Comparison of ENCODE assay signal across 7 cellular contexts in the genomic region with DNA sequence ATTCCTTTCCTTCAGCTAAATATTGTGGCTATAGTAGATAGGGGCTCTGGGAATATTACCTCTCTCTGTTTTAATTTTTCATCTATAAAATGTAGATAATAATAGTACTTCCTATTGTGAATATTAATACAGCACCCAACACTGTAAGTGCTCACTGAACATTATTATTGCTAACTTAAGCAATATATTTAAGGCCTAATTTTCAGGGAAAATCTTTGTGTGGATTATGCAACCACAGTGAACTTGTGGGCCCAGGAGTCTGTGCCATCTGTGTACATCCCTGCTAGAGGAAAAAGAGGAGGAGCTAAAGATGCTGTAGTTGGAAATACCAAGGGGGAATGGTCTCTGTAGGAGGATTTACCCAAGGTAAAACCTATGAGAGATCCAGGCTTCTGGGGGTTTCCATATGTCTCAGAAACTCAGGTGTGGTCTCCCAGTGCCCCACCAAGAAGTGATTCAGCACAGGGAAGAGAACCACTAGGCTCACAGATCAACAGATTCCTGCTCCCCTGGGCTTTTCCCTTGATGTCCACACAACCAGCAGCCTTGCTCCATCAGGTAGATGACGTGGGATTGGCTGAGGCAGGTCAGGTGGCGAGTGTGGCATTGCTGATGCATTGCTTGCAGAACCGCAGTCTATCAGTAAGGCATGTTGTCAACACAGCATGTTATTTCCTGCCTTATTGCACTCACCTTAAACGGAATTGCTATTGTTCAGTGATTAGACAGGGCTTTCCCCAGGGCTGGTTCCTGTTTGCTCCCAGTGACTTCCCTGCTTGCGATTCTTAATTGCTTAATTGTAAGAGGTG. TPM values are rescaled to one million over a fixed set of nuclear protein-coding genes. Genes with fewer than 3 reads are reported as not detected.
DNase-seq lines count a peak whose midpoint lies in the region; ATAC-seq, FAIRE-seq and TF ChIP-seq lines count a peak whose summit lies in the region.

No MANE protein-coding gene starts in this region.

- peaks cover 27% of the 10 kb centered on the region for H3K4me1 Mint-ChIP-seq in activated T-helper 17 cell treated with anti-CD3 and anti-CD28 coated beads, Interleukin-2, amount 50 U/mL, for 72 hours
- peaks cover 35% of the 10 kb centered on the region for H3K4me1 Mint-ChIP-seq in stimulated activated effector memory CD8-positive, alpha-beta T cell treated with anti-CD3 and anti-CD28 coated beads, Interleukin-12 subunit alpha, Interleukin-12 subunit beta, amount 100 ng/mL, for 72 hours

- H3K9ac ChIP-seq in GM23248: no peak overlapping the region
- H3K9ac ChIP-seq in HepG2 (ENCODE audit: insufficient read depth, low read depth, low read length): 0 out of 2 replicates have a peak overlapping the region, but pooled peaks have one; percentile 93

- no peak overlapping the region for H3K4me3 ChIP-seq in GM23248
- H3K4me3 ChIP-seq in HepG2 (replicated peaks in 1 of 3; ENCODE audit: insufficient read depth in 1 of 3, low read depth in 2 of 3, low read length in 3 of 3): peak overlapping the region in 2 of 3 experiments; percentile 15 to 27; a peak in 2 of 6 replicates

- peak overlapping the region; percentile 76 for H3K4me3 Mint-ChIP-seq in activated T-helper 17 cell treated with anti-CD3 and anti-CD28 coated beads, Interleukin-2, amount 50 U/mL, for 72 hours
- H3K4me3 Mint-ChIP-seq in stimulated activated effector memory CD8-positive, alpha-beta T cell treated with anti-CD3 and anti-CD28 coated beads, Interleukin-12 subunit alpha, Interleukin-12 subunit beta, amount 100 ng/mL, for 72 hours: no peak overlapping the region

- H2AFZ ChIP-seq in GM23248: no peak overlapping the region
- peak overlapping the region; percentile 57 for H2AFZ ChIP-seq in HepG2 (ENCODE audit: low read length)

- H3K27me3 Mint-ChIP-seq in activated T-helper 17 cell treated with anti-CD3 and anti-CD28 coated beads, Interleukin-2, amount 50 U/mL, for 72 hours: no peaks in the 10 kb centered on the region

- WGBS in GM23248 (ENCODE audit: low coverage in 1 of 2, low lambda C conversion rate in 2 of 2, missing lambda C conversion rate in 2 of 2), 2 experiments: 80 to 86% methylated on average over 5 of the region's 5 CpGs
- WGBS in HepG2 (ENCODE audit: low lambda C conversion rate): 26% methylated on average over 5 of the region's 5 CpGs

- H3K79me2 ChIP-seq in GM23248 (ENCODE audit: insufficient read depth): peaks cover 32% of the 10 kb centered on the region
- H3K79me2 ChIP-seq in HepG2 (ENCODE audit: insufficient read depth, low read length): peaks cover 30% of the 10 kb centered on the region

- BruUV-seq in HepG2 (replicated peaks; lab: Mats Ljungman, UMichigan): no TSS peak

- peaks cover 9% of the 10 kb centered on the region; the same call in 1 of the 2 replicates for H4K20me1 ChIP-seq in GM23248 (ENCODE audit: insufficient read depth)
- H4K20me1 ChIP-seq in HepG2 (ENCODE audit: insufficient read depth, low read length): peaks cover 24% of the 10 kb centered on the region

- peak; percentile 77 for ATAC-seq in activated T-helper 17 cell treated with anti-CD3 and anti-CD28 coated beads, Interleukin-2, amount 50 U/mL, for 72 hours (replicated peaks)
- ATAC-seq in HepG2 (peak; percentile 58), HG02884 (IDR thresholded peaks at IDR 0.05; ENCODE audit: unreplicated experiment) (no peak)
- ATAC-seq in stimulated activated effector memory CD8-positive, alpha-beta T cell treated with anti-CD3 and anti-CD28 coated beads, Interleukin-12 subunit alpha, Interleukin-12 subunit beta, amount 100 ng/mL, for 72 hours: peak; percentile 75

- POLR2A ChIA-PET in HepG2 (lab: Yijun Ruan, JAX): interaction anchor here (3.9 kb wide), 1 partner anchor 12 kb away, joined by 24 read pairs; no protein-coding TSS in a partner anchor

- H3K4me1 ChIP-seq in GM23248 (ENCODE audit: insufficient read depth): peaks cover 24% of the 10 kb centered on the region
- peaks cover 67% of the 10 kb centered on the region for H3K4me1 ChIP-seq in HepG2 (ENCODE audit: insufficient read depth, low read length)

- peak; percentile 48 for FAIRE-seq in HepG2 (lab: Jason Lieb, UNC)

- intact Hi-C loops in HepG2 (cut with micrococcal nuclease; ENCODE audit: unreplicated experiment): loop anchor here (5.0 kb wide), 1 partner anchor 49 kb away; no protein-coding TSS in a partner anchor

- H3K4me2 ChIP-seq in GM23248 (ENCODE audit: unreplicated experiment) (peak overlapping the region; percentile 85), HepG2 (ENCODE audit: low read depth, low read length) (peak overlapping the region; percentile 76)

- CTCF ChIA-PET in HepG2 (lab: Yijun Ruan, JAX; ENCODE audit: low intra/inter-chr PET ratio, low total read pairs): no interaction called here

- no peaks in the 10 kb centered on the region for H3K9me2 ChIP-seq in GM23248 (ENCODE audit: insufficient read depth)

- in situ Hi-C loops in GM23248 (cut with MboI): loop anchor here (10.0 kb wide), 1 partner anchor 257 kb away; no protein-coding TSS in a partner anchor
- in situ Hi-C loops in HepG2 (cut with HindIII; ENCODE audit: extremely low pct_ligation_motif_present, low pct_unique_long_range_greater_than_20kb): no loop called here

- no peak for TF ChIP-seq RAD21 in HepG2 (CRISPR knock-in tag; IDR thresholded peaks at IDR 0.05)

- peaks cover 7% of the 10 kb centered on the region for H3K36me3 Mint-ChIP-seq in activated T-helper 17 cell treated with anti-CD3 and anti-CD28 coated beads, Interleukin-2, amount 50 U/mL, for 72 hours (ENCODE audit: low read depth)
- peaks cover 24% of the 10 kb centered on the region for H3K36me3 Mint-ChIP-seq in stimulated activated effector memory CD8-positive, alpha-beta T cell treated with anti-CD3 and anti-CD28 coated beads, Interleukin-12 subunit alpha, Interleukin-12 subunit beta, amount 100 ng/mL, for 72 hours

- H3K27me3 ChIP-seq in GM23248 (replicated peaks; ENCODE audit: insufficient read depth) (no peaks in the 10 kb centered on the region), HepG2 (ENCODE audit: control insufficient read depth in 1 of 2, insufficient read depth in 2 of 2, low read length in 2 of 2) (no peaks in the 10 kb centered on the region; a peak in 1 of 5 replicates)

- H3F3A ChIP-seq in GM23248 (ENCODE audit: insufficient read depth): peaks cover 26% of the 10 kb centered on the region

- TF ChIP-seq EP300 in HepG2 (IDR thresholded peaks at IDR 0.05; ENCODE audit: low read depth in 2 of 2, low read length in 2 of 2): no peak
- TF ChIP-seq EP300 in HepG2 (CRISPR knock-in tag; IDR thresholded peaks at IDR 0.05; ENCODE audit: borderline replicate concordance): 0 out of 2 replicates have a peak, but pooled peaks have one; percentile 49

- H3K36me3 ChIP-seq in GM23248 (ENCODE audit: low read depth) (no peaks in the 10 kb centered on the region), HepG2 (replicated peaks in 1 of 2; ENCODE audit: control insufficient read depth in 1 of 2, insufficient read depth in 2 of 2, low read length in 2 of 2) (no peaks in the 10 kb centered on the region)

- TF ChIP-seq CTCF in HepG2 (CRISPR knock-in tag; IDR thresholded peaks at IDR 0.05): no peak

- H3K27ac ChIP-seq in GM23248 (no peak overlapping the region), HepG2 (ENCODE audit: extremely low read length, insufficient read depth, low read length) (peak overlapping the region; percentile 29)

- peak; percentile 57 to 61; a peak in 2 of 4 replicates for TF ChIP-seq POLR2A in HepG2 (IDR thresholded peaks at IDR 0.05; ENCODE audit: insufficient read depth in 1 of 2, low read depth in 2 of 2, low read length in 2 of 2)

- peak overlapping the region; percentile 92 for H3K27ac Mint-ChIP-seq in activated T-helper 17 cell treated with anti-CD3 and anti-CD28 coated beads, Interleukin-2, amount 50 U/mL, for 72 hours
- peak overlapping the region; percentile 97 for H3K27ac Mint-ChIP-seq in stimulated activated effector memory CD8-positive, alpha-beta T cell treated with anti-CD3 and anti-CD28 coated beads, Interleukin-12 subunit alpha, Interleukin-12 subunit beta, amount 100 ng/mL, for 72 hours

- no peaks in the 10 kb centered on the region for H3K9me3 Mint-ChIP-seq in activated T-helper 17 cell treated with anti-CD3 and anti-CD28 coated beads, Interleukin-2, amount 50 U/mL, for 72 hours
- H3K9me3 Mint-ChIP-seq in stimulated activated effector memory CD8-positive, alpha-beta T cell treated with anti-CD3 and anti-CD28 coated beads, Interleukin-12 subunit alpha, Interleukin-12 subunit beta, amount 100 ng/mL, for 72 hours: no peaks in the 10 kb centered on the region

- H3K9me3 ChIP-seq in GM23248 (ENCODE audit: low read depth) (no peaks in the 10 kb centered on the region), HepG2 (ENCODE audit: low read length) (no peaks in the 10 kb centered on the region)

- DNase-seq in GM23248: no peak
- DNase-seq in NK-92 (lab: John Stamatoyannopoulos, UW; ENCODE audit: unreplicated experiment): peak; percentile 53
- peak; percentile 79 for DNase-seq in HepG2 (ENCODE audit: low spot score)
- peak; percentile 47 to 87 for DNase-seq in stimulated activated effector memory CD8-positive, alpha-beta T cell treated with anti-CD3 and anti-CD28 coated beads, Interleukin-12 subunit alpha, Interleukin-12 subunit beta, amount 100 ng/mL, for 72 hours (ENCODE audit: low spot score in 2 of 2)
- DNase-seq in GOT3 (lab: John Stamatoyannopoulos, UW): no peak

RNA-seq across cellular contexts. Expression of gene N4BP1, which starts 1.6 kb away (rescaled TPM):
- 15.9 and 28.1 TPM in 2 replicates for total RNA-seq in GM23248 (2014; rRNA removed; shearing (Covaris generic))
- polyA plus RNA-seq in GM23248 (2016; fragmentation: Nextera tagmentation; extraction: Ambion mirVana): 14.6 and 15.4 TPM in 2 replicates
- 10 to 100 TPM; 48.1 to 56.8 TPM for total RNA-seq in activated T-helper 17 cell treated with anti-CD3 and anti-CD28 coated beads, Interleukin-2, amount 50 U/mL, for 72 hours
- 43.9 and 46.5 TPM in 2 replicates for total RNA-seq in HepG2 (2016; rRNA removed; fragmentation: Illumina TruSeq; extraction: Trizol)
- 30.7 and 33.0 TPM in 2 replicates for total RNA-seq in HepG2 (2016; cell fraction: cytosol; rRNA removed; fragmentation: Illumina TruSeq; extraction: Trizol; ENCODE audit: low read depth)
- total RNA-seq in HepG2 (2016; cell fraction: insoluble cytoplasmic fraction; rRNA removed; fragmentation: Illumina TruSeq; extraction: Trizol): 41.9 and 43.3 TPM in 2 replicates
- total RNA-seq in HepG2 (2016; cell fraction: membrane; rRNA removed; fragmentation: Illumina TruSeq; extraction: Trizol): 52.7 and 60.8 TPM in 2 replicates
- total RNA-seq in HepG2 (2016; cell fraction: nucleus; rRNA removed; fragmentation: Illumina TruSeq; extraction: Trizol): 39.0 and 46.1 TPM in 2 replicates
- 19.5 and 21.4 TPM in 2 replicates for polyA plus RNA-seq in HepG2 (2011; rRNA removed)
- 9.8 and 10.1 TPM in 2 replicates for polyA plus RNA-seq in HepG2 (2011; cell fraction: cytosol; rRNA removed)
- 21.8 and 26.8 TPM in 2 replicates for polyA plus RNA-seq in HepG2 (2011; cell fraction: nucleus; rRNA removed)
- polyA plus RNA-seq in HepG2 (2012): 20.4 and 24.7 TPM in 2 replicates
- 2.5 and 3.4 TPM in 2 replicates for polyA plus RNA-seq in HepG2 (2016; cell fraction: cytosol; fragmentation: Illumina TruSeq; extraction: Trizol; ENCODE audit: low read depth)
- polyA plus RNA-seq in HepG2 (2016; cell fraction: insoluble cytoplasmic fraction; fragmentation: Illumina TruSeq; extraction: Trizol; ENCODE audit: low read depth): 37.7 and 43.0 TPM in 2 replicates
- polyA plus RNA-seq in HepG2 (2016; cell fraction: membrane; fragmentation: Illumina TruSeq; extraction: Trizol; ENCODE audit: low read depth): 8.9 and 11.1 TPM in 2 replicates
- polyA plus RNA-seq in HepG2 (2016; cell fraction: nucleus; fragmentation: Illumina TruSeq; extraction: Trizol; ENCODE audit: insufficient read depth, low read depth): 44.5 and 49.0 TPM in 2 replicates
- polyA minus RNA-seq in HepG2 (2011; rRNA and poly(A)+ RNA removed; ENCODE audit: low replicate concordance): 5.4 and 18.1 TPM in 2 replicates
- polyA minus RNA-seq in HepG2 (2011; cell fraction: cytosol; rRNA and poly(A)+ RNA removed): 24.2 and 26.0 TPM in 2 replicates
- 43.1 and 53.5 TPM in 2 replicates for polyA minus RNA-seq in HepG2 (2011; cell fraction: nucleus; rRNA and poly(A)+ RNA removed)

Comparison
In these comparisons a context has a peak if more than half of its experiments do, and no peak if none do; other contexts are left out.
1. DNase-seq: peak in NK-92 (single experiment), HepG2 (single experiment) and stimulated activated effector memory CD8-positive, alpha-beta T cell treated with anti-CD3 and anti-CD28 coated beads, Interleukin-12 subunit alpha, Interleukin-12 subunit beta, amount 100 ng/mL, for 72 hours (2 of 2); none in GM23248 (single experiment) and GOT3 (single experiment).